12 cellular contexts compared by ENCODE assay signal in genomic region chr3:98763814-98764691, GRCh38. TPM values are rescaled to one million over a fixed set of nuclear protein-coding genes. Genes with fewer than 3 reads are reported as not detected.
DNase-seq lines count a peak whose midpoint lies in the region; ATAC-seq and TF ChIP-seq lines count a peak whose summit lies in the region.
"Had no signal": no experiment of that assay in that cellular context is flagged by ENCODE, and none has a peak within 500 bp of the region (broad histone marks: within the 10 kb centered on the region; RNA-seq: fewer than 3 reads in every experiment).

No MANE protein-coding gene starts in this region.

- peaks cover 54% of the 10 kb centered on the region for H3K4me1 ChIP-seq in lower lobe of right lung
- peaks cover 38 to 50% (median 48%) of the 10 kb centered on the region in 4 donors for H3K4me1 ChIP-seq in upper lobe of left lung

- ATAC-seq in lower lobe of right lung (peak; percentile 65 to 68), upper lobe of left lung (ENCODE audit: low FRiP score in 2 of 2) (peak in 1 of 2 donors; percentile 60), GM18868 (IDR thresholded peaks at IDR 0.05; ENCODE audit: unreplicated experiment) (no peak), HG03571 (IDR thresholded peaks at IDR 0.05; ENCODE audit: unreplicated experiment) (no peak)
- ATAC-seq: activated T-cell treated with anti-CD3 and anti-CD28 coated beads, Interleukin-2, amount 50 U/mL, for 72 hours had no signal

- 22 to 33% methylated on average over 8 of the region's 8 CpGs for WGBS in upper lobe of left lung, 2 donors

- H3K36me3 ChIP-seq in lower lobe of right lung: no peaks in the 10 kb centered on the region
- H3K36me3 ChIP-seq in upper lobe of left lung: no peaks in the 10 kb centered on the region

- H3K27me3 ChIP-seq in lower lobe of right lung (ENCODE audit: low read depth) (no peaks in the 10 kb centered on the region), upper lobe of left lung (no peaks in the 10 kb centered on the region)

- H3K4me3 ChIP-seq in lower lobe of right lung (peak overlapping the region; percentile 49), upper lobe of left lung (peak overlapping the region in 3 of 4 donors; percentile 13 to 43 (median 26))

- H3K9me3 ChIP-seq in lower lobe of right lung: no peaks in the 10 kb centered on the region
- no peaks in the 10 kb centered on the region for H3K9me3 ChIP-seq in upper lobe of left lung

- intact Hi-C loops in lower lobe of right lung (cut with DNase I): no loop called here

- TF ChIP-seq CTCF in lower lobe of right lung (IDR thresholded peaks at IDR 0.05) (no peak), upper lobe of left lung (IDR thresholded peaks at IDR 0.05) (no peak)

- peak; percentile 34 for DNase-seq in NK-92 treated with Interleukin-12 subunit alpha and Interleukin-12 subunit beta, amount 100 ng/mL, for 24 hours (lab: John Stamatoyannopoulos, UW)
- no peak for DNase-seq in NK-92 (lab: John Stamatoyannopoulos, UW; ENCODE audit: unreplicated experiment)
- DNase-seq in amniotic epithelial cell (ENCODE audit: low read depth): peak; percentile 77
- DNase-seq in lower lobe of right lung: peak; percentile 44
- no peak for DNase-seq in upper lobe of left lung
- DNase-seq in AG08396 (ENCODE audit: low spot score): no peak
- DNase-seq: activated T-cell treated with anti-CD3 and anti-CD28 coated beads, Interleukin-2, amount 50 U/mL, for 72 hours; HFFc6; NCI-H1105 treated with DMSO at 0.1 percent for 48 hours had no signal

- no peak for TF ChIP-seq POLR2A in upper lobe of left lung (IDR thresholded peaks at IDR 0.05)

- no peak for TF ChIP-seq EP300 in upper lobe of left lung (IDR thresholded peaks at IDR 0.05)

- peak overlapping the region; percentile 63 for H3K27ac ChIP-seq in lower lobe of right lung
- peak overlapping the region; percentile 33 to 77 (median 71) for H3K27ac ChIP-seq in upper lobe of left lung
- H3K27ac ChIP-seq: 22Rv1 had no signal

RNA-seq across cellular contexts. Expression of gene ST3GAL6, which starts 0.9 kb away (rescaled TPM):
- total RNA-seq in lower lobe of right lung: 42.4 TPM
- total RNA-seq in upper lobe of left lung: 10 to 100 TPM; 11.2 to 29.3 (median 24.5) TPM
- total RNA-seq: HFFc6 had no signal

Comparison
In these comparisons a context has a peak if more than half of its experiments do, and no peak if none do; other contexts are left out.
1. DNase-seq: peak in NK-92 treated with Interleukin-12 subunit alpha and Interleukin-12 subunit beta, amount 100 ng/mL, for 24 hours (single experiment), amniotic epithelial cell (single experiment) and lower lobe of right lung (single experiment); none in NK-92 (single experiment), upper lobe of left lung (0 of 2) and AG08396 (single experiment).
2. ATAC-seq: peak in lower lobe of right lung (2 of 2); none in GM18868 (single experiment) and HG03571 (single experiment).